12 cellular contexts compared by ENCODE assay signal in the genomic region with DNA sequence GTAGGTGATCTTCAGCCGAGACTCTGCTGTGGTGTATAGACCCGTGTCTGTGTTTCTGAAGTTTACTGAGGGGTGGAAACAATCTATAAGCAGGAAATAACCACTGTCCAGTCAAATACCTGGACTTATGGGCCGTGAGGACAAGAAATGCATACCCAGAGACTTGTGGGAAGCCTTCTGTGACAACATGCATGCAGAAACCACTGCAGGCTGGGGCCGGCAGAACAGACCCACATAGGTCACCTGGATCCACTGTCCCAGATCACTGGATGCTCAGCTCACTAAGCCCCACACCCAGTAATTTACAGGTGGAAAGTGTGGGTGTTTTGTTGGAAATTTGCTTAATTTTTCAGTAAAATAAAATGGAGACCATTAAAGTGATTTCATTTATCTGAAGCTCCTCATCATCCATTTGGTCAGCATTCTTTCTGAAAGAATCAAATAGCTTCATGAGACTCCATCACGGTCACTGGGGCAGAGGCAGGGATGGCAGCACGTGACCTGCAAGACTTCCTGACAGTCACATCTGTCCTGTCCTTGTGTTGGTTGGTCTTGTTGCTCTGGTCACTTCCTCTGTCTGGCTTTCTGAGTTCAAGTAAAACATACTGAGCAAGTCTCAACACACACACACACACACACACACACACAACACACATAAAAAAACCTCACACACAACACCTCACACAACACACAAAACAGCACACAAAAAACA.
DNase-seq lines count a peak whose midpoint lies in the region; ATAC-seq and TF ChIP-seq lines count a peak whose summit lies in the region.
"Had no signal": no experiment of that assay in that cellular context is flagged by ENCODE, and none has a peak within 500 bp of the region (broad histone marks: within the 10 kb centered on the region; RNA-seq: fewer than 3 reads in every experiment).

No MANE protein-coding gene starts in this region.

- peaks cover 47% of the 10 kb centered on the region for H3K4me1 ChIP-seq in PC-9 (replicated peaks; ENCODE audit: insufficient read depth)
- H3K4me1 ChIP-seq in right cardiac atrium (ENCODE audit: control insufficient read depth, insufficient read depth, low read length): peaks cover 23% of the 10 kb centered on the region
- peaks cover 40 to 83% (median 74%) of the 10 kb centered on the region in 4 donors for H3K4me1 ChIP-seq in stomach

- no peaks in the 10 kb centered on the region for H3K9me2 ChIP-seq in PC-9 (ENCODE audit: insufficient read depth)

- H2AFZ ChIP-seq in PC-9: no peak overlapping the region

- BruUV-seq in PC-9 (replicated peaks; lab: Mats Ljungman, UMichigan): TSS peak; percentile 14

- H4K20me1 ChIP-seq in PC-9 (ENCODE audit: insufficient read depth): peaks cover 48% of the 10 kb centered on the region

- H3K36me3 ChIP-seq in PC-9 (ENCODE audit: low read depth): peaks cover 54% of the 10 kb centered on the region
- H3K36me3 ChIP-seq in stomach: no peaks in the 10 kb centered on the region
- H3K36me3 ChIP-seq: WERI-Rb-1 had no signal

- no peak for TF ChIP-seq CTCF in PC-9 (conservative IDR thresholded peaks at IDR 0.05)
- TF ChIP-seq CTCF in stomach (IDR thresholded peaks at IDR 0.05): no peak

- POLR2A ChIA-PET in PC-9 (lab: Charles Lee; ENCODE audit: unreplicated experiment): no interaction called here

- H3K4me3 ChIP-seq in PC-9: no peak overlapping the region
- H3K4me3 ChIP-seq in right cardiac atrium (ENCODE audit: low read length): no peak overlapping the region
- H3K4me3 ChIP-seq in stomach: no peak overlapping the region

- ATAC-seq in GM19351 (IDR thresholded peaks at IDR 0.05; ENCODE audit: unreplicated experiment): peak; percentile 49
- no peak for ATAC-seq in right cardiac atrium
- ATAC-seq in HG02763 (IDR thresholded peaks at IDR 0.05; ENCODE audit: unreplicated experiment): no peak

- CTCF ChIA-PET in PC-9 (lab: Charles Lee): no interaction called here

- TF ChIP-seq EP300 in stomach (IDR thresholded peaks at IDR 0.05): no peak

- no peaks in the 10 kb centered on the region for H3K9me3 ChIP-seq in PC-9 (ENCODE audit: insufficient read depth, low read depth)
- no peaks in the 10 kb centered on the region for H3K9me3 ChIP-seq in right cardiac atrium (ENCODE audit: control insufficient read depth, low read length)
- no peaks in the 10 kb centered on the region for H3K9me3 ChIP-seq in stomach

- H3K79me2 ChIP-seq in PC-9 (ENCODE audit: low read depth): peaks cover 91% of the 10 kb centered on the region

- peaks cover 79% of the 10 kb centered on the region for H3F3A ChIP-seq in PC-9 (ENCODE audit: insufficient read depth, low read depth)

- 78% methylated on average over 6 of the region's 6 CpGs for WGBS in right cardiac atrium
- WGBS in stomach, 5 donors: 59 to 69% (median 63%) methylated on average over 6 of the region's 6 CpGs

- H3K27ac ChIP-seq in PC-9 (peak overlapping the region; percentile 87), right cardiac atrium (ENCODE audit: low read length) (peak overlapping the region; percentile 97), stomach (peak overlapping the region; percentile 84 to 89 (median 85))
- H3K27ac ChIP-seq: WERI-Rb-1 had no signal

- DNase-seq in PC-9 (no peak), right cardiac atrium (no peak), stomach (no peak), Kasumi-1 (lab: John Stamatoyannopoulos, UW) (no peak)
- DNase-seq in activated CD4-positive, alpha-beta T cell treated with anti-CD3 and anti-CD28 coated beads for 48 hours: no peak
- DNase-seq: effector CD8-positive, alpha-beta T cell; HFFc6; NCI-H2171 treated with DMSO at 0.1 percent for 48 hours; stimulated activated CD4-positive, alpha-beta T cell treated with anti-CD3 and anti-CD28 coated beads, Interleukin-4, amount 100 ng/mL, for 1 hour; WERI-Rb-1 had no signal

- no peaks in the 10 kb centered on the region for H3K27me3 ChIP-seq in PC-9 (ENCODE audit: insufficient read depth, low read depth)
- no peaks in the 10 kb centered on the region for H3K27me3 ChIP-seq in right cardiac atrium (ENCODE audit: control insufficient read depth, insufficient read depth)
- H3K27me3 ChIP-seq in stomach: no peaks in the 10 kb centered on the region

- no peak for TF ChIP-seq POLR2A in stomach (IDR thresholded peaks at IDR 0.05)

- H3K4me2 ChIP-seq in PC-9: no peak overlapping the region

- intact Hi-C loops in PC-9 (cut with micrococcal nuclease; ENCODE audit: unreplicated experiment) (loop anchor here (2.0 to 10.0 kb wide), 2 partner anchors 61 to 611 kb away; a partner anchor contains a TSS), right cardiac atrium (cut with DNase I) (no loop called here), stomach (cut with DNase I; ENCODE audit: low total_unique reads) (no loop called here)
